8 cellular contexts compared by ENCODE assay signal in the genomic region with DNA sequence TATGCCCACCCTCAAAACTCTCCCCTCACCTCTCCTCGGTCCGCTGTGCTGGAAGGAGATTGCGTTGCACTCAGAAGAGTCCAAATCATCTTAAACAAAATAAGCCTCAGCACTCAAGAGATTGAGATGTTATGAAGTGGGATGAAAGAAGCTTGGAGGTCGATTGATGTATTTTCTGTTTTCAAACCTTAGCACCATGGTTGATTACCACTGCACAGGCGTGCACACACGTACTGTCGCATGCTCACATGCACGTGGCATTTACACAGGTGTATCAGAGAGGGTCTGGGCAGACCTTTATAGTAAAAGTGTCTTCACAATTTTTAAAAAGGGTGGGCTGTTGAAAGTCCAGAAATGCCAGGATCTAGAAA. TPM values are rescaled to one million over a fixed set of nuclear protein-coding genes. Genes with fewer than 3 reads are reported as not detected.
DNase-seq lines count a peak whose midpoint lies in the region; ATAC-seq, FAIRE-seq and TF ChIP-seq lines count a peak whose summit lies in the region.

No MANE protein-coding gene starts in this region.

- H3K4me3 ChIP-seq in kidney (ENCODE audit: low read length in 2 of 2), result peak overlapping the region; percentile 63 to 79
- peak overlapping the region; percentile 64 for H3K4me3 ChIP-seq in thymus (ENCODE audit: low read length)

- peaks cover 0 to 5% of the 10 kb centered on the region in 2 donors for H3K4me1 ChIP-seq in kidney (ENCODE audit: control insufficient read depth in 1 of 2, insufficient read depth in 1 of 2, low read depth in 1 of 2, low read length in 2 of 2)
- H3K4me1 ChIP-seq in thymus (ENCODE audit: control insufficient read depth, insufficient read depth, low read length), result peaks cover 3% of the 10 kb centered on the region

- no peak for DNase-seq in activated CD4-positive, alpha-beta T cell treated with anti-CD3 and anti-CD28 coated beads, Interleukin-2, amount 10 ng/mL, durations not matched to agents 24 days and 14 days
- DNase-seq in activated CD4-positive, alpha-beta T cell treated with anti-CD3 and anti-CD28 coated beads for 1 hour, result no peak
- no peak for DNase-seq in activated naive CD4-positive, alpha-beta T cell treated with anti-CD3 and anti-CD28 coated beads, Interleukin-2, amount 50 U/mL, for 72 hours (ENCODE audit: low spot score in 2 of 2)
- DNase-seq in kidney, result no peak
- no peak for DNase-seq in OCI-M2 (lab: John Stamatoyannopoulos, UW; ENCODE audit: unreplicated experiment)
- DNase-seq in SIG-M5 treated with dmso at 0.1 percent for 504 hours (lab: John Stamatoyannopoulos, UW; ENCODE audit: unreplicated experiment), result no peak

- H3K36me3 Mint-ChIP-seq in activated CD4-positive, alpha-beta T cell treated with anti-CD3 and anti-CD28 coated beads, Interleukin-2, amount 10 ng/mL, durations not matched to agents 24 days and 14 days (ENCODE audit: low read depth), result peaks cover 7% of the 10 kb centered on the region
- peaks cover 0 to 5% of the 10 kb centered on the region in 2 donors for H3K36me3 Mint-ChIP-seq in activated naive CD4-positive, alpha-beta T cell treated with anti-CD3 and anti-CD28 coated beads, Interleukin-2, amount 50 U/mL, for 72 hours

- no peaks in the 10 kb centered on the region for H3K9me3 ChIP-seq in kidney (ENCODE audit: control insufficient read depth in 1 of 2, low read length in 2 of 2)
- no peaks in the 10 kb centered on the region for H3K9me3 ChIP-seq in thymus (ENCODE audit: control insufficient read depth)

- peak overlapping the region; percentile 74 to 75 for H3K9ac ChIP-seq in kidney (ENCODE audit: low read length in 2 of 2)

- peaks cover 4% of the 10 kb centered on the region for H3K9me3 Mint-ChIP-seq in activated CD4-positive, alpha-beta T cell treated with anti-CD3 and anti-CD28 coated beads, Interleukin-2, amount 10 ng/mL, durations not matched to agents 24 days and 14 days
- H3K9me3 Mint-ChIP-seq in activated naive CD4-positive, alpha-beta T cell treated with anti-CD3 and anti-CD28 coated beads, Interleukin-2, amount 50 U/mL, for 72 hours, result no peaks in the 10 kb centered on the region

- H3K27me3 Mint-ChIP-seq in activated CD4-positive, alpha-beta T cell treated with anti-CD3 and anti-CD28 coated beads, Interleukin-2, amount 10 ng/mL, durations not matched to agents 24 days and 14 days, result peaks cover 13% of the 10 kb centered on the region

- no peak for ATAC-seq in activated naive CD4-positive, alpha-beta T cell treated with anti-CD3 and anti-CD28 coated beads, Interleukin-2, amount 50 U/mL, for 72 hours
- ATAC-seq in HG03196 (IDR thresholded peaks at IDR 0.05; ENCODE audit: unreplicated experiment), result no peak

- H3K4me3 Mint-ChIP-seq in activated CD4-positive, alpha-beta T cell treated with anti-CD3 and anti-CD28 coated beads, Interleukin-2, amount 10 ng/mL, durations not matched to agents 24 days and 14 days, result peak overlapping the region; percentile 92

- H3K27ac ChIP-seq in kidney (ENCODE audit: low read depth in 2 of 2, low read length in 2 of 2) (peak overlapping the region; percentile 13 to 44), thymus (ENCODE audit: low read depth) (no peak overlapping the region)

- intact Hi-C loops in activated CD4-positive, alpha-beta T cell treated with anti-CD3 and anti-CD28 coated beads, Interleukin-2, amount 10 ng/mL, durations not matched to agents 24 days and 14 days (cut with micrococcal nuclease), result loop anchor here (1.0 to 5.0 kb wide), 4 partner anchors 45 to 1453 kb away; a partner anchor contains a TSS
- intact Hi-C loops in kidney (cut with DNase I), result no loop called here

- no peak for FAIRE-seq in kidney (lab: Jason Lieb, UNC)

- H3K27ac Mint-ChIP-seq in activated CD4-positive, alpha-beta T cell treated with anti-CD3 and anti-CD28 coated beads, Interleukin-2, amount 10 ng/mL, durations not matched to agents 24 days and 14 days, result peak overlapping the region; percentile 89
- peak overlapping the region; percentile 87 to 97 for H3K27ac Mint-ChIP-seq in activated naive CD4-positive, alpha-beta T cell treated with anti-CD3 and anti-CD28 coated beads, Interleukin-2, amount 50 U/mL, for 72 hours

- peaks cover 24% of the 10 kb centered on the region for H3K4me1 Mint-ChIP-seq in activated CD4-positive, alpha-beta T cell treated with anti-CD3 and anti-CD28 coated beads, Interleukin-2, amount 10 ng/mL, durations not matched to agents 24 days and 14 days

- WGBS in thymus, result 38% methylated on average over 8 of the region's 8 CpGs

- H3K27me3 ChIP-seq in thymus (ENCODE audit: control insufficient read depth, insufficient read depth), result no peaks in the 10 kb centered on the region

- TF ChIP-seq CTCF in kidney (IDR thresholded peaks at IDR 0.05; ENCODE audit: borderline replicate concordance, extremely low read depth, insufficient read depth), result no peak

- H3K36me3 ChIP-seq in kidney (ENCODE audit: control insufficient read depth in 1 of 2, insufficient read depth in 2 of 2, low read length in 2 of 2), result no peaks in the 10 kb centered on the region
- no peaks in the 10 kb centered on the region for H3K36me3 ChIP-seq in thymus (ENCODE audit: control insufficient read depth, insufficient read depth)

RNA-seq across cellular contexts. Expression of a gene that starts 0.6 kb away (rescaled TPM):
- 6.8 and 7.1 TPM in 2 replicates for total RNA-seq in activated CD4-positive, alpha-beta T cell treated with anti-CD3 and anti-CD28 coated beads, Interleukin-2, amount 10 ng/mL, durations not matched to agents 24 days and 14 days
- total RNA-seq in activated naive CD4-positive, alpha-beta T cell treated with anti-CD3 and anti-CD28 coated beads, Interleukin-2, amount 50 U/mL, for 72 hours, result 1 to 10 TPM; 7.3 to 8.9 TPM
- 12.3 TPM for total RNA-seq in kidney
- polyA plus RNA-seq in kidney (ENCODE audit: insufficient read depth, low read depth, low replicate concordance) (3.3 TPM), thymus (2.9 TPM)
